18 cellular contexts compared by ENCODE assay signal in genomic region chr20:18928626-18929025, GRCh38.
"Had no signal": no experiment of that assay in that cellular context is flagged by ENCODE, and none has a peak within 500 bp of the region (broad histone marks: within the 10 kb centered on the region; RNA-seq: fewer than 3 reads in every experiment).

No MANE protein-coding gene starts in this region.

- H3K4me1 ChIP-seq: heart right ventricle, pancreas, tibial artery, upper lobe of left lung had no signal

- H3K9me3 ChIP-seq: pancreas, tibial artery, upper lobe of left lung, uterus had no signal

- H3K36me3 ChIP-seq: heart right ventricle, pancreas, tibial artery, upper lobe of left lung, uterus had no signal

- H3K27ac ChIP-seq: heart right ventricle, pancreas, tibial artery, upper lobe of left lung, uterus had no signal

- DNase-seq: effector memory CD4-positive, alpha-beta T cell; heart right ventricle; hypothalamus; kidney glomerular epithelial cell; mesendoderm; naive B cell; occipital lobe; right cardiac atrium; small intestine; stimulated activated CD4-positive, alpha-beta T cell treated with anti-CD3 and anti-CD28 coated beads, Interleukin-4, amount 100 ng/mL, for 1 hour; stimulated activated CD8-positive, alpha-beta memory T cell treated with anti-CD3 and anti-CD28 coated beads, Interleukin-4, amount 100 ng/mL, for 48 hours; stimulated activated naive CD8-positive, alpha-beta T cell treated with anti-CD3 and anti-CD28 coated beads, Interleukin-15, Interleukin-2, amounts not matched to agents 100 U/mL and 50 U/mL, for 24 hours; tibial artery; upper lobe of left lung; uterus had no signal

- H3K4me3 ChIP-seq: heart right ventricle, pancreas, tibial artery, upper lobe of left lung, uterus had no signal

- ATAC-seq: esophagus mucosa; heart right ventricle; right cardiac atrium; stimulated activated effector memory CD8-positive, alpha-beta T cell treated with anti-CD3 and anti-CD28 coated beads, Interleukin-12 subunit alpha, Interleukin-12 subunit beta, amount 100 ng/mL, for 72 hours; stimulated activated naive CD8-positive, alpha-beta T cell treated with anti-CD3 and anti-CD28 coated beads, Interleukin-15, Interleukin-2, amounts not matched to agents 100 U/mL and 50 U/mL, for 24 hours had no signal

- H3K27me3 ChIP-seq: heart right ventricle, pancreas, tibial artery, upper lobe of left lung, uterus had no signal
